Comparison of ENCODE assay signal across 1 cellular context in the genomic region with DNA sequence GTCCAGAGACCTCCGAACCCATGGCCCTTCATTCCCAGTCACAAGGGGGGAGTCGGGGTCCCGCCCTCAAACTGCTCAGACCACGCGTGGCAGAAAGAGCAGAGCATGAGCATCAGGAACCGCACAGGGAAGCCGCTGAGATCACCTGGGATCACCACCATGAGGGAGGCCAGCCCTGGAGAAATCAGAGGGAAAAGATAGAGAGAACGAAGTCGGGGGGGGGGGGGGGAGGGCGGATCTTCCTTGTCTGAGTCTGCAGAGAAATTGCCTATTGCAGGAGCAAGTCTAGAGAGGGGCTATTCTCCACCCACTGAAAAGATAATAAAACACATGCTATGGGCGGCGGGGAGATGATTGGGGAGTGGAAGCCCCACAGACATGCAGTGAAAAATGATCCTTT.
TF ChIP-seq lines count a peak whose summit lies in the region.

No MANE protein-coding gene starts in this region.

TF ChIP-seq in GM23338, 12 proteins besides CTCF, POLR2A, EP300 and RAD21 (continued from another document):
- TF ChIP-seq, protein P1, sequence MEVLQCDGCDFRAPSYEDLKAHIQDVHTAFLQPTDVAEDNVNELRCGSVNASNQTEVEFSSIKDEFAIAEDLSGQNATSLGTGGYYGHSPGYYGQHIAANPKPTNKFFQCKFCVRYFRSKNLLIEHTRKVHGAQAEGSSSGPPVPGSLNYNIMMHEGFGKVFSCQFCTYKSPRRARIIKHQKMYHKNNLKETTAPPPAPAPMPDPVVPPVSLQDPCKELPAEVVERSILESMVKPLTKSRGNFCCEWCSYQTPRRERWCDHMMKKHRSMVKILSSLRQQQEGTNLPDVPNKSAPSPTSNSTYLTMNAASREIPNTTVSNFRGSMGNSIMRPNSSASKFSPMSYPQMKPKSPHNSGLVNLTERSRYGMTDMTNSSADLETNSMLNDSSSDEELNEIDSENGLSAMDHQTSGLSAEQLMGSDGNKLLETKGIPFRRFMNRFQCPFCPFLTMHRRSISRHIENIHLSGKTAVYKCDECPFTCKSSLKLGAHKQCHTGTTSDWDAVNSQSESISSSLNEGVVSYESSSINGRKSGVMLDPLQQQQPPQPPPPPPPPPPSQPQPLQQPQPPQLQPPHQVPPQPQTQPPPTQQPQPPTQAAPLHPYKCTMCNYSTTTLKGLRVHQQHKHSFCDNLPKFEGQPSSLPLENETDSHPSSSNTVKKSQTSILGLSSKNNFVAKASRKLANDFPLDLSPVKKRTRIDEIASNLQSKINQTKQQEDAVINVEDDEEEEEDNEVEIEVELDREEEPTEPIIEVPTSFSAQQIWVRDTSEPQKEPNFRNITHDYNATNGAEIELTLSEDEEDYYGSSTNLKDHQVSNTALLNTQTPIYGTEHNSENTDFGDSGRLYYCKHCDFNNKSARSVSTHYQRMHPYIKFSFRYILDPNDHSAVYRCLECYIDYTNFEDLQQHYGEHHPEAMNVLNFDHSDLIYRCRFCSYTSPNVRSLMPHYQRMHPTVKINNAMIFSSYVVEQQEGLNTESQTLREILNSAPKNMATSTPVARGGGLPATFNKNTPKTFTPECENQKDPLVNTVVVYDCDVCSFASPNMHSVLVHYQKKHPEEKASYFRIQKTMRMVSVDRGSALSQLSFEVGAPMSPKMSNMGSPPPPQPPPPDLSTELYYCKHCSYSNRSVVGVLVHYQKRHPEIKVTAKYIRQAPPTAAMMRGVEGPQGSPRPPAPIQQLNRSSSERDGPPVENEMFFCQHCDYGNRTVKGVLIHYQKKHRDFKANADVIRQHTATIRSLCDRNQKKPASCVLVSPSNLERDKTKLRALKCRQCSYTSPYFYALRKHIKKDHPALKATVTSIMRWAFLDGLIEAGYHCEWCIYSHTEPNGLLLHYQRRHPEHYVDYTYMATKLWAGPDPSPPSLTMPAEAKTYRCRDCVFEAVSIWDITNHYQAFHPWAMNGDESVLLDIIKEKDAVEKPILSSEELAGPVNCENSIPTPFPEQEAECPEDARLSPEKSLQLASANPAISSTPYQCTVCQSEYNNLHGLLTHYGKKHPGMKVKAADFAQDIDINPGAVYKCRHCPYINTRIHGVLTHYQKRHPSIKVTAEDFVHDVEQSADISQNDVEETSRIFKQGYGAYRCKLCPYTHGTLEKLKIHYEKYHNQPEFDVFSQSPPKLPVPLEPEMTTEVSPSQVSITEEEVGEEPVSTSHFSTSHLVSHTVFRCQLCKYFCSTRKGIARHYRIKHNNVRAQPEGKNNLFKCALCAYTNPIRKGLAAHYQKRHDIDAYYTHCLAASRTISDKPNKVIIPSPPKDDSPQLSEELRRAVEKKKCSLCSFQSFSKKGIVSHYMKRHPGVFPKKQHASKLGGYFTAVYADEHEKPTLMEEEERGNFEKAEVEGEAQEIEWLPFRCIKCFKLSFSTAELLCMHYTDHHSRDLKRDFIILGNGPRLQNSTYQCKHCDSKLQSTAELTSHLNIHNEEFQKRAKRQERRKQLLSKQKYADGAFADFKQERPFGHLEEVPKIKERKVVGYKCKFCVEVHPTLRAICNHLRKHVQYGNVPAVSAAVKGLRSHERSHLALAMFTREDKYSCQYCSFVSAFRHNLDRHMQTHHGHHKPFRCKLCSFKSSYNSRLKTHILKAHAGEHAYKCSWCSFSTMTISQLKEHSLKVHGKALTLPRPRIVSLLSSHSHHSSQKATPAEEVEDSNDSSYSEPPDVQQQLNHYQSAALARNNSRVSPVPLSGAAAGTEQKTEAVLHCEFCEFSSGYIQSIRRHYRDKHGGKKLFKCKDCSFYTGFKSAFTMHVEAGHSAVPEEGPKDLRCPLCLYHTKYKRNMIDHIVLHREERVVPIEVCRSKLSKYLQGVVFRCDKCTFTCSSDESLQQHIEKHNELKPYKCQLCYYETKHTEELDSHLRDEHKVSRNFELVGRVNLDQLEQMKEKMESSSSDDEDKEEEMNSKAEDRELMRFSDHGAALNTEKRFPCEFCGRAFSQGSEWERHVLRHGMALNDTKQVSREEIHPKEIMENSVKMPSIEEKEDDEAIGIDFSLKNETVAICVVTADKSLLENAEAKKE (CRISPR knock-in tag; IDR thresholded peaks at IDR 0.05), result no peak
- TF ChIP-seq, protein P2, sequence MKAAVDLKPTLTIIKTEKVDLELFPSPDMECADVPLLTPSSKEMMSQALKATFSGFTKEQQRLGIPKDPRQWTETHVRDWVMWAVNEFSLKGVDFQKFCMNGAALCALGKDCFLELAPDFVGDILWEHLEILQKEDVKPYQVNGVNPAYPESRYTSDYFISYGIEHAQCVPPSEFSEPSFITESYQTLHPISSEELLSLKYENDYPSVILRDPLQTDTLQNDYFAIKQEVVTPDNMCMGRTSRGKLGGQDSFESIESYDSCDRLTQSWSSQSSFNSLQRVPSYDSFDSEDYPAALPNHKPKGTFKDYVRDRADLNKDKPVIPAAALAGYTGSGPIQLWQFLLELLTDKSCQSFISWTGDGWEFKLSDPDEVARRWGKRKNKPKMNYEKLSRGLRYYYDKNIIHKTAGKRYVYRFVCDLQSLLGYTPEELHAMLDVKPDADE (IDR thresholded peaks at IDR 0.05), result no peak
- TF ChIP-seq ZNF114 (CRISPR knock-in tag; IDR thresholded peaks at IDR 0.05) (no peak), ZNF331 (CRISPR knock-in tag; IDR thresholded peaks at IDR 0.05; ENCODE audit: low read depth) (no peak), NANOG (IDR thresholded peaks at IDR 0.05; ENCODE audit: borderline replicate concordance) (no peak), JUNB (IDR thresholded peaks at IDR 0.05; ENCODE audit: unreplicated experiment) (no peak), STAT1 (IDR thresholded peaks at IDR 0.05; ENCODE audit: unreplicated experiment) (no peak)
- TF ChIP-seq, protein P3, sequence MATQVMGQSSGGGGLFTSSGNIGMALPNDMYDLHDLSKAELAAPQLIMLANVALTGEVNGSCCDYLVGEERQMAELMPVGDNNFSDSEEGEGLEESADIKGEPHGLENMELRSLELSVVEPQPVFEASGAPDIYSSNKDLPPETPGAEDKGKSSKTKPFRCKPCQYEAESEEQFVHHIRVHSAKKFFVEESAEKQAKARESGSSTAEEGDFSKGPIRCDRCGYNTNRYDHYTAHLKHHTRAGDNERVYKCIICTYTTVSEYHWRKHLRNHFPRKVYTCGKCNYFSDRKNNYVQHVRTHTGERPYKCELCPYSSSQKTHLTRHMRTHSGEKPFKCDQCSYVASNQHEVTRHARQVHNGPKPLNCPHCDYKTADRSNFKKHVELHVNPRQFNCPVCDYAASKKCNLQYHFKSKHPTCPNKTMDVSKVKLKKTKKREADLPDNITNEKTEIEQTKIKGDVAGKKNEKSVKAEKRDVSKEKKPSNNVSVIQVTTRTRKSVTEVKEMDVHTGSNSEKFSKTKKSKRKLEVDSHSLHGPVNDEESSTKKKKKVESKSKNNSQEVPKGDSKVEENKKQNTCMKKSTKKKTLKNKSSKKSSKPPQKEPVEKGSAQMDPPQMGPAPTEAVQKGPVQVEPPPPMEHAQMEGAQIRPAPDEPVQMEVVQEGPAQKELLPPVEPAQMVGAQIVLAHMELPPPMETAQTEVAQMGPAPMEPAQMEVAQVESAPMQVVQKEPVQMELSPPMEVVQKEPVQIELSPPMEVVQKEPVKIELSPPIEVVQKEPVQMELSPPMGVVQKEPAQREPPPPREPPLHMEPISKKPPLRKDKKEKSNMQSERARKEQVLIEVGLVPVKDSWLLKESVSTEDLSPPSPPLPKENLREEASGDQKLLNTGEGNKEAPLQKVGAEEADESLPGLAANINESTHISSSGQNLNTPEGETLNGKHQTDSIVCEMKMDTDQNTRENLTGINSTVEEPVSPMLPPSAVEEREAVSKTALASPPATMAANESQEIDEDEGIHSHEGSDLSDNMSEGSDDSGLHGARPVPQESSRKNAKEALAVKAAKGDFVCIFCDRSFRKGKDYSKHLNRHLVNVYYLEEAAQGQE (IDR thresholded peaks at IDR 0.05; ENCODE audit: unreplicated experiment), result no peak
